In genomic region chr20:19807901-19808300, GRCh38 we compare ENCODE assay signal across 14 cellular contexts. TPM values are rescaled to one million over a fixed set of nuclear protein-coding genes. Genes with fewer than 3 reads are reported as not detected.
"Had no signal": no experiment of that assay in that cellular context is flagged by ENCODE, and none has a peak within 500 bp of the region (broad histone marks: within the 10 kb centered on the region; RNA-seq: fewer than 3 reads in every experiment).

No MANE protein-coding gene starts in this region.

- H3K9me3 ChIP-seq: lower lobe of right lung, stomach, thoracic aorta, uterus had no signal

- DNase-seq: activated CD4-positive, alpha-beta T cell treated with anti-CD3 and anti-CD28 coated beads, Interleukin-2, amount 50 U/mL, for 48 hours; activated CD4-positive, CD25-positive, alpha-beta regulatory T cell treated with anti-CD3 and anti-CD28 coated beads, Interleukin-2, amount 50 U/mL, for 72 hours; activated CD8-positive, alpha-beta memory T cell treated with anti-CD3 and anti-CD28 coated beads, Interleukin-2, amount 10 ng/mL, durations not matched to agents 7 days and 5 days; activated gamma-delta T cell; activated T-cell treated with anti-CD3 and anti-CD28 coated beads, Interleukin-2, amount 50 U/mL, for 24 hours; anterior cingulate cortex; cerebellar nuclear complex; lower lobe of right lung; midbrain; retina; stomach; uterus had no signal

- H3K36me3 ChIP-seq: uterus had no signal

- H3K4me3 ChIP-seq: lower lobe of right lung, skin epidermis, stomach, thoracic aorta, uterus had no signal

- H3K27ac ChIP-seq: lower lobe of right lung, thoracic aorta had no signal

- ATAC-seq: activated CD8-positive, alpha-beta memory T cell treated with anti-CD3 and anti-CD28 coated beads, Interleukin-2, amount 10 ng/mL, durations not matched to agents 7 days and 5 days had no signal

- H3K27me3 ChIP-seq: stomach, uterus had no signal

RNA-seq across cellular contexts. Expression of gene RIN2, which starts 49.8 kb away (rescaled TPM):
- total RNA-seq: activated CD8-positive, alpha-beta memory T cell treated with anti-CD3 and anti-CD28 coated beads, Interleukin-2, amount 10 ng/mL, durations not matched to agents 7 days and 5 days had no signal
